Comparison of ENCODE assay signal across 11 cellular contexts in the genomic region with DNA sequence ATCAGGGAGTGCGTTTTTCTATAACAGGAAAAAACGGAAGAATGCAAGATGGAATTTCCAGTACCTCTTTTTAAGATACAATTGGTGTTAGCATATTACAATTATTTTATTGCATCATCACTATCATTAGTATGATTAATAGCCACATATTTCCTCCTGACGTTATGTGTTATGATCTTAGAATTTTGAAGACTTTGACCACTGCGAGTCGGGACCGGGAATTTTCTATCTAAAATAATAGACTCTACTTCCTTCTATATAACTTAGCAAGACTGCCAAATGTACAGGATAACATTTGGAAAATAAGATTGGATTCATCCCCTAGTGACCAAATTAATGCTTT. TPM values are rescaled to one million over a fixed set of nuclear protein-coding genes. Genes with fewer than 3 reads are reported as not detected.
DNase-seq lines count a peak whose midpoint lies in the region; ATAC-seq and TF ChIP-seq lines count a peak whose summit lies in the region.
"Had no signal": no experiment of that assay in that cellular context is flagged by ENCODE, and none has a peak within 500 bp of the region (broad histone marks: within the 10 kb centered on the region; RNA-seq: fewer than 3 reads in every experiment).

No MANE protein-coding gene starts in this region.

- H3K4me1 ChIP-seq in CD4-positive, CD25-positive, alpha-beta regulatory T cell (ENCODE audit: control insufficient read depth, insufficient read depth, low read length, poor library complexity, severe bottlenecking) = peaks cover 14% of the 10 kb centered on the region
- H3K4me1 ChIP-seq in PC-9 (replicated peaks; ENCODE audit: insufficient read depth) = peaks cover 23% of the 10 kb centered on the region
- peaks cover 12% of the 10 kb centered on the region for H3K4me1 ChIP-seq in psoas muscle

- H3K36me3 Mint-ChIP-seq in CD4-positive, CD25-positive, alpha-beta regulatory T cell = peaks cover 2% of the 10 kb centered on the region

- no peak for TF ChIP-seq CTCF in PC-9 (conservative IDR thresholded peaks at IDR 0.05)
- TF ChIP-seq CTCF in fibroblast of the aortic adventitia (IDR thresholded peaks at IDR 0.05; ENCODE audit: insufficient read depth, low read length) = no peak
- TF ChIP-seq CTCF in psoas muscle (IDR thresholded peaks at IDR 0.05) = no peak

- no peak overlapping the region for H3K27ac ChIP-seq in CD4-positive, CD25-positive, alpha-beta regulatory T cell (ENCODE audit: insufficient read depth, low read length, poor library complexity, severe bottlenecking)
- H3K27ac ChIP-seq in PC-9 (peak overlapping the region; percentile 80), psoas muscle (peak overlapping the region; percentile 97)

- peak overlapping the region; percentile 95 for H3K4me2 ChIP-seq in PC-9

- no peaks in the 10 kb centered on the region for H3K36me3 ChIP-seq in CD4-positive, CD25-positive, alpha-beta regulatory T cell (ENCODE audit: control insufficient read depth, insufficient read depth, low read length)
- peaks cover 6% of the 10 kb centered on the region for H3K36me3 ChIP-seq in PC-9 (ENCODE audit: low read depth)
- peaks cover 0 to 12% of the 10 kb centered on the region in 2 donors for H3K36me3 ChIP-seq in psoas muscle (ENCODE audit: insufficient read depth in 1 of 2, low read depth in 1 of 2)

- POLR2A ChIA-PET in PC-9 (lab: Charles Lee; ENCODE audit: unreplicated experiment) = interaction anchor here (0.6 kb wide), 2 partner anchors 57 to 72 kb away, joined by 5 to 10 read pairs; no protein-coding TSS in a partner anchor

- peak overlapping the region; percentile 77 for H3K4me3 ChIP-seq in CD4-positive, CD25-positive, alpha-beta regulatory T cell (ENCODE audit: low read depth, low read length)
- H3K4me3 ChIP-seq in PC-9 (peak overlapping the region; percentile 99), fibroblast of the aortic adventitia (ENCODE audit: low read depth, low read length) (peak overlapping the region; percentile 82), psoas muscle (peak overlapping the region; percentile 87)

- H3F3A ChIP-seq in PC-9 (ENCODE audit: insufficient read depth, low read depth) = peaks cover 17% of the 10 kb centered on the region; the same call in 1 of the 2 replicates

- H3K27ac Mint-ChIP-seq in CD4-positive, CD25-positive, alpha-beta regulatory T cell = no peak overlapping the region
- H3K27ac Mint-ChIP-seq: activated naive CD8-positive, alpha-beta T cell; memory B cell; stimulated activated naive B cell treated with anti-CD40 and anti-IgM and Interleukin-4, amounts not matched to agents 10 μg/mL and 1 μg/mL and 100 μg/mL, for 72 hours had no signal

- ATAC-seq in CD4-positive, CD25-positive, alpha-beta regulatory T cell (ENCODE audit: low read depth in 2 of 2) = no peak
- ATAC-seq in psoas muscle = no peak
- ATAC-seq in HG03175 (IDR thresholded peaks at IDR 0.05; ENCODE audit: unreplicated experiment) = no peak

- peaks cover 9 to 19% (median 15%) of the 10 kb centered on the region in 4 donors for H3K4me1 Mint-ChIP-seq in CD4-positive, CD25-positive, alpha-beta regulatory T cell

- no peaks in the 10 kb centered on the region for H3K9me3 Mint-ChIP-seq in CD4-positive, CD25-positive, alpha-beta regulatory T cell
- H3K9me3 Mint-ChIP-seq: memory B cell; stimulated activated naive B cell treated with anti-CD40 and anti-IgM and Interleukin-4, amounts not matched to agents 10 μg/mL and 1 μg/mL and 100 μg/mL, for 72 hours had no signal

- DNase-seq in CD4-positive, CD25-positive, alpha-beta regulatory T cell = no peak
- DNase-seq in PC-9 (no peak), fibroblast of the aortic adventitia (ENCODE audit: low read depth) (no peak), psoas muscle (no peak), DMS79 treated with DMSO at 0.1 percent for 48 hours (lab: John Stamatoyannopoulos, UW) (no peak), RKO (ENCODE audit: low spot score) (no peak)
- no peak for DNase-seq in activated CD8-positive, alpha-beta memory T cell treated with anti-CD3 and anti-CD28 coated beads, Interleukin-2, amount 50 U/mL, for 4 hours

- WGBS in psoas muscle, 3 donors = 10 to 11% (median 11%) methylated on average over 6 of the region's 6 CpGs

- H2AFZ ChIP-seq in PC-9 = peak overlapping the region; percentile 97

- H3K9me2 ChIP-seq in PC-9 (ENCODE audit: insufficient read depth) = no peaks in the 10 kb centered on the region

- H3K79me2 ChIP-seq in PC-9 (ENCODE audit: low read depth) = peaks cover 38% of the 10 kb centered on the region

- peaks cover 5% of the 10 kb centered on the region for H3K27me3 ChIP-seq in CD4-positive, CD25-positive, alpha-beta regulatory T cell (ENCODE audit: control insufficient read depth, insufficient read depth, low read length)
- H3K27me3 ChIP-seq in PC-9 (ENCODE audit: insufficient read depth, low read depth) (no peaks in the 10 kb centered on the region), psoas muscle (ENCODE audit: insufficient read depth in 3 of 3, low read length in 2 of 3) (no peaks in the 10 kb centered on the region)

- H3K9me3 ChIP-seq in CD4-positive, CD25-positive, alpha-beta regulatory T cell (ENCODE audit: control insufficient read depth in 2 of 2, low read length in 2 of 2) = no peaks in the 10 kb centered on the region
- no peaks in the 10 kb centered on the region for H3K9me3 ChIP-seq in PC-9 (ENCODE audit: insufficient read depth, low read depth)
- H3K9me3 ChIP-seq in psoas muscle = no peaks in the 10 kb centered on the region

- H4K20me1 ChIP-seq in PC-9 (ENCODE audit: insufficient read depth) = no peaks in the 10 kb centered on the region; the same call in 1 of the 2 replicates

- no peak overlapping the region for H3K4me3 Mint-ChIP-seq in CD4-positive, CD25-positive, alpha-beta regulatory T cell
- H3K4me3 Mint-ChIP-seq: activated naive CD8-positive, alpha-beta T cell; memory B cell; stimulated activated naive B cell treated with anti-CD40 and anti-IgM and Interleukin-4, amounts not matched to agents 10 μg/mL and 1 μg/mL and 100 μg/mL, for 72 hours had no signal

- BruUV-seq in PC-9 (replicated peaks; lab: Mats Ljungman, UMichigan) = no TSS peak

- peaks cover 9% of the 10 kb centered on the region for H3K27me3 Mint-ChIP-seq in CD4-positive, CD25-positive, alpha-beta regulatory T cell
- H3K27me3 Mint-ChIP-seq: activated naive CD8-positive, alpha-beta T cell; memory B cell; stimulated activated naive B cell treated with anti-CD40 and anti-IgM and Interleukin-4, amounts not matched to agents 10 μg/mL and 1 μg/mL and 100 μg/mL, for 72 hours had no signal

- CTCF ChIA-PET in PC-9 (lab: Charles Lee) = no interaction called here

- intact Hi-C loops in PC-9 (cut with micrococcal nuclease; ENCODE audit: unreplicated experiment) (no loop called here), psoas muscle (cut with DNase I) (loop anchor here (5.0 to 10.0 kb wide), 2 partner anchors 56 to 67 kb away; no protein-coding TSS in a partner anchor)

RNA-seq across cellular contexts. Expression of a gene that starts 0.7 kb away (rescaled TPM):
- 5.2 TPM for total RNA-seq in CD4-positive, CD25-positive, alpha-beta regulatory T cell
- 1 to 10 TPM; 4.8 to 9.2 (median 7.8) TPM for polyA plus RNA-seq in CD4-positive, CD25-positive, alpha-beta regulatory T cell
- total RNA-seq in PC-9 (2021) (37.1 and 40.7 TPM in 2 replicates), fibroblast of the aortic adventitia (ENCODE audit: low replicate concordance) (32.4 and 42.2 TPM in 2 replicates), psoas muscle (10 to 100 TPM; 18.1 to 37.1 (median 24.8) TPM)
- 10 to 100 TPM; 13.8 to 21.9 (median 17.8) TPM for polyA plus RNA-seq in psoas muscle
